ENCODE assay signal across 8 cellular contexts in the genomic region with DNA sequence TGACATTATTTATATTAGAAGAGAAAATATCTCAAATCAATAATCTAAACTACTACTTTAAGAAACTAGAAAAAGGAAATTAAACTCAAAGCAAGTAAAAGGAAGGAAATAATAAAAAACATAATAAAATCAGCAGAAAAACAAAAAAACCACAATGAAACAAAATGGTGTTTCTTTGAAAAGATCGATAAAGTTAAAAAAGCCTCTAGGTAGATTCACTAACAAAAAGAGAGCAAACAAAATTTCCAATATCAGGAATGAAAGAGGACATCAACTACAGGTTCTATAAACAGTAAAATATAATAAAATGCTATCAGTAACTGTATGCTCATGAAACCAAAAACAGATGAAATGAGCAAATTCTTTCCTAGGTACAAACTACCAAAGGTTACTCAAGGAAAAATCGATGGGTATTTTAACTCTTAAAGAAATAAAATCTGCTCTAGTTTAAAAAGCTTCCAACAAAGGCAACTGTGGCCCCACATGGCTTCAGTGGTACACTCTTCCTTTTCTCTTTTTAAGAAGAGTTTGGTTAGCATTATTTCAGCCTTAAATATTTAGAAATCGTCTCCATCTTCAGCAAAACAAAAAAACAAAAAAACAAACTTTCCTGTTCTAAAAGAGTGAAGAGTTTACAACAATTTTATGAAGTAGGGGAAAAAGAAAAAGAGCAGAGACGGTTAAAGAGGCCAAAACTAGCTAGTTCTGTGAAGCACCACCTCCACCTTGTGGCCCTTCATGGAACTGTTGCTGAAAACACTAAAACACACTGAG.
DNase-seq lines count a peak whose midpoint lies in the region; ATAC-seq, FAIRE-seq and TF ChIP-seq lines count a peak whose summit lies in the region.

No MANE protein-coding gene starts in this region.

- peak; percentile 71 for DNase-seq in NCI-H2196 (lab: John Stamatoyannopoulos, UW; ENCODE audit: unreplicated experiment)
- peak; percentile 56 for DNase-seq in activated CD4-positive, alpha-beta T cell treated with anti-CD3 and anti-CD28 coated beads for 1 hour
- DNase-seq in cerebellum (ENCODE audit: low spot score), result peak; percentile 60
- DNase-seq in left lung, result peak in 1 of 2 donors; percentile 44
- DNase-seq in stimulated activated CD8-positive, alpha-beta memory T cell treated with anti-CD3 and anti-CD28 coated beads, Interleukin-12 subunit alpha, Interleukin-12 subunit beta, amount 100 ng/mL, for 1 hour (ENCODE audit: low read depth), result peak; percentile 47

- no peak overlapping the region for H3K27ac ChIP-seq in left lung

- H3K27me3 ChIP-seq in left lung, result no peaks in the 10 kb centered on the region

- peaks cover 0 to 1% of the 10 kb centered on the region in 2 donors for H3K36me3 ChIP-seq in left lung

- no peaks in the 10 kb centered on the region for H3K9me3 ChIP-seq in left lung

- H3K4me1 ChIP-seq in left lung, result peaks cover 0 to 25% of the 10 kb centered on the region in 2 donors

- intact Hi-C loops in left lung (cut with DNase I), result loop anchor here in 1 of 2 donors (5.0 to 10.0 kb wide), 2 partner anchors 292 to 420 kb away; no protein-coding TSS in a partner anchor

- ATAC-seq in left lung (peak; percentile 88), GM18520 (IDR thresholded peaks at IDR 0.05; ENCODE audit: unreplicated experiment) (no peak)

- TF ChIP-seq CTCF in GM12875 (IDR thresholded peaks at IDR 0.05; ENCODE audit: borderline replicate concordance, insufficient read depth, low read depth, low read length), result peak; percentile 84
- peak; percentile 86 to 96 for TF ChIP-seq CTCF in left lung (IDR thresholded peaks at IDR 0.05)

- peak; percentile 97 for FAIRE-seq in A204.1 (lab: Jason Lieb, UNC)

- no peak overlapping the region for H3K4me3 ChIP-seq in GM12875 (ENCODE audit: low read depth, low read length)
- no peak overlapping the region for H3K4me3 ChIP-seq in left lung
